In genomic region chr22:31233001-31233400, GRCh38 we compare ENCODE assay signal across 15 cellular contexts. TPM values are rescaled to one million over a fixed set of nuclear protein-coding genes. Genes with fewer than 3 reads are reported as not detected.
DNase-seq lines count a peak whose midpoint lies in the region; TF ChIP-seq lines count a peak whose summit lies in the region.
"Had no signal": no experiment of that assay in that cellular context is flagged by ENCODE, and none has a peak within 500 bp of the region (broad histone marks: within the 10 kb centered on the region; RNA-seq: fewer than 3 reads in every experiment).

No MANE protein-coding gene starts in this region.

- 86% methylated on average over 3 of the region's 3 CpGs for whole genome bisulfite sequencing in smooth muscle cell (ENCODE audit: low lambda C conversion rate)
- 100% methylated on average over 3 of the region's 3 CpGs for WGBS in mammary epithelial cell (ENCODE audit: low coverage, missing lambda C conversion rate)

- H4K20me1 ChIP-seq in smooth muscle cell (ENCODE audit: low read depth) = peaks cover 9% of the 10 kb centered on the region
- H4K20me1 ChIP-seq in mammary epithelial cell (ENCODE audit: insufficient read depth, low read length) = no peaks in the 10 kb centered on the region

- no peaks in the 10 kb centered on the region for H3K9me3 ChIP-seq in smooth muscle cell (replicated peaks; ENCODE audit: low read depth)
- no peaks in the 10 kb centered on the region for H3K9me3 ChIP-seq in mammary epithelial cell (replicated peaks; ENCODE audit: insufficient read depth, low read length)
- H3K9me3 ChIP-seq: pancreas had no signal

- H3K79me2 ChIP-seq in smooth muscle cell (ENCODE audit: low read depth) (no peaks in the 10 kb centered on the region), mammary epithelial cell (ENCODE audit: insufficient read depth, low read length) (peaks cover 8% of the 10 kb centered on the region)

- BruUV-seq in mammary epithelial cell (replicated peaks; lab: Mats Ljungman, UMichigan) = no TSS peak

- peaks cover 6% of the 10 kb centered on the region for H3F3A ChIP-seq in smooth muscle cell (ENCODE audit: low read depth)

- H3K27ac ChIP-seq in epithelial cell of prostate = peak overlapping the region; percentile 46
- H3K27ac ChIP-seq in smooth muscle cell (ENCODE audit: low read depth) = peak overlapping the region; percentile 71
- H3K27ac ChIP-seq in mammary epithelial cell (ENCODE audit: insufficient read depth, low read depth, low read length) = no peak overlapping the region

- H3K4me2 ChIP-seq in smooth muscle cell (peak overlapping the region; percentile 0), mammary epithelial cell (ENCODE audit: insufficient read depth, low read depth, low read length) (no peak overlapping the region)

- in situ Hi-C loops in mammary epithelial cell (cut with MboI; ENCODE audit: low sequenced_read_pairs in 2 of 2) = no loop called here

- no peak overlapping the region for H2AFZ ChIP-seq in smooth muscle cell (ENCODE audit: low read depth)
- no peak overlapping the region for H2AFZ ChIP-seq in mammary epithelial cell (ENCODE audit: low read depth, low read length)

- H3K4me1 ChIP-seq in smooth muscle cell (ENCODE audit: low read depth) = peaks cover 15% of the 10 kb centered on the region
- peaks cover 3% of the 10 kb centered on the region for H3K4me1 ChIP-seq in mammary epithelial cell (ENCODE audit: insufficient read depth, low read length)

- intact Hi-C loops in mammary epithelial cell (cut with micrococcal nuclease) = loop anchor here (10.0 kb wide), 1 partner anchor 468 kb away; no protein-coding TSS in a partner anchor

- H3K4me3 ChIP-seq in smooth muscle cell (no peak overlapping the region), mammary epithelial cell (replicated peaks in 1 of 3; ENCODE audit: insufficient read depth in 1 of 3, low read depth in 2 of 3, low read length in 3 of 3) (no peak overlapping the region)
- H3K4me3 ChIP-seq: pancreas had no signal

- H3K27me3 ChIP-seq in smooth muscle cell (ENCODE audit: low read depth) (no peaks in the 10 kb centered on the region), mammary epithelial cell (ENCODE audit: insufficient read depth, low read length) (no peaks in the 10 kb centered on the region)
- H3K27me3 ChIP-seq: pancreas had no signal

- no peak for TF ChIP-seq CTCF in smooth muscle cell (IDR thresholded peaks at IDR 0.05; ENCODE audit: borderline replicate concordance, insufficient read depth, poor library complexity, severe bottlenecking)
- no peak for TF ChIP-seq CTCF in mammary epithelial cell (conservative IDR thresholded peaks at IDR 0.05 in 1 of 2, IDR thresholded peaks at IDR 0.05 in 1 of 2; ENCODE audit: extremely low read depth in 1 of 2, insufficient read depth in 1 of 2, low read depth in 1 of 2, low read length in 2 of 2)

- H3K9ac ChIP-seq in smooth muscle cell (ENCODE audit: low read depth) (no peak overlapping the region), mammary epithelial cell (ENCODE audit: insufficient read depth, low read length) (no peak overlapping the region)

- dilution Hi-C loops in mammary epithelial cell (cut with HindIII; ENCODE audit: low sequenced_read_pairs) = no loop called here

- DNase-seq in GDM1 (lab: John Stamatoyannopoulos, UW) (peak; percentile 33), NOMO-1 treated with DMSO at 0.1 percent for 48 hours (lab: John Stamatoyannopoulos, UW; ENCODE audit: unreplicated experiment) (peak; percentile 39), epithelial cell of prostate (ENCODE audit: low read depth, low spot score) (no peak), smooth muscle cell (lab: John Stamatoyannopoulos, UW; ENCODE audit: unreplicated experiment) (no peak), putamen (ENCODE audit: low spot score) (no peak), mammary epithelial cell (no peak), HuH-7.5 (ENCODE audit: low spot score) (no peak)
- DNase-seq: activated CD4-positive, alpha-beta memory T cell treated with anti-CD3 and anti-CD28 coated beads for 36 hours; activated T-cell treated with anti-CD3 and anti-CD28 coated beads, Interleukin-2, amount 50 U/mL, for 1 hour; HFFc6; NCI-H2029; NK-92 treated with Interleukin-12 subunit alpha and Interleukin-12 subunit beta, amount 100 ng/mL, for 24 hours; pancreas; stimulated activated CD4-positive, alpha-beta T cell treated with anti-CD3 and anti-CD28 coated beads, Interleukin-4, amount 100 ng/mL, for 1 hour; T-cell had no signal

- CTCF ChIA-PET in mammary epithelial cell (lab: Charles Lee; ENCODE audit: low non-redundant PET) = interaction anchor here (0.7 kb wide), 1 partner anchor 412 kb away, joined by 3 read pairs; no protein-coding TSS in a partner anchor

- H3K36me3 ChIP-seq in smooth muscle cell (ENCODE audit: low read depth) = no peaks in the 10 kb centered on the region
- H3K36me3 ChIP-seq in mammary epithelial cell (ENCODE audit: insufficient read depth, low read length) = no peaks in the 10 kb centered on the region
- H3K36me3 ChIP-seq: pancreas had no signal

RNA-seq across cellular contexts. Expression of gene LIMK2, which starts 20.9 kb away (rescaled TPM):
- total RNA-seq in smooth muscle cell = 126 and 147 TPM in 2 replicates
- polyA plus RNA-seq in smooth muscle cell = 85.7 and 141 TPM in 2 replicates
- 100 to 1,000 TPM; 176 to 484 TPM for total RNA-seq in mammary epithelial cell
- polyA plus RNA-seq in mammary epithelial cell = 25.9 TPM
- 123 TPM for polyA minus RNA-seq in mammary epithelial cell

RNA-seq across cellular contexts. Expression of gene PIK3IP1, which starts 59.3 kb away (rescaled TPM):
- total RNA-seq in smooth muscle cell (12.6 and 16.9 TPM in 2 replicates), mammary epithelial cell (10 to 100 TPM in 1 of 2 donors, 1 to 10 TPM in 1; 2.9 to 14.2 TPM)
- polyA plus RNA-seq in smooth muscle cell (20.2 and 26.3 TPM in 2 replicates), mammary epithelial cell (2.8 TPM)
- 0.31 TPM for polyA minus RNA-seq in mammary epithelial cell

Comparison
In these comparisons a context has a peak if more than half of its experiments do, and no peak if none do; other contexts are left out.
1. DNase-seq: peak in GDM1 (single experiment) and NOMO-1 treated with DMSO at 0.1 percent for 48 hours (single experiment); none in epithelial cell of prostate (single experiment), smooth muscle cell (single experiment), putamen (single experiment), mammary epithelial cell (single experiment) and HuH-7.5 (single experiment).